ENCODE assay signal across 8 cellular contexts in genomic region chr10:119608316-119609155, GRCh38. TPM values are rescaled to one million over a fixed set of nuclear protein-coding genes. Genes with fewer than 3 reads are reported as not detected.
DNase-seq lines count a peak whose midpoint lies in the region; ATAC-seq and TF ChIP-seq lines count a peak whose summit lies in the region.

No MANE protein-coding gene starts in this region.

- no peak overlapping the region for H3K4me3 Mint-ChIP-seq in activated naive CD8-positive, alpha-beta T cell treated with anti-CD3 and anti-CD28 coated beads, Interleukin-2, amount 50 U/mL, for 24 hours
- H3K4me3 Mint-ChIP-seq in natural killer cell treated with Interleukin-12 subunit alpha and Interleukin-12 subunit beta and Interleukin-15 and Interleukin-18, amount 100 ng/mL, for 72 hours, result no peak overlapping the region

- TF ChIP-seq CTCF in gastrocnemius medialis (IDR thresholded peaks at IDR 0.05 in 4 of 5, conservative IDR thresholded peaks at IDR 0.05 in 1 of 5), result peak; percentile 37 to 82 (median 64)

- no peak overlapping the region for H3K27ac Mint-ChIP-seq in activated naive CD8-positive, alpha-beta T cell treated with anti-CD3 and anti-CD28 coated beads, Interleukin-2, amount 50 U/mL, for 24 hours
- no peak overlapping the region for H3K27ac Mint-ChIP-seq in natural killer cell treated with Interleukin-12 subunit alpha and Interleukin-12 subunit beta and Interleukin-15 and Interleukin-18, amount 100 ng/mL, for 72 hours

- no peak for TF ChIP-seq POLR2A in gastrocnemius medialis (IDR thresholded peaks at IDR 0.05)

- H3K4me3 ChIP-seq in right cardiac atrium (ENCODE audit: low read length), result peak overlapping the region; percentile 8
- peak overlapping the region in 1 of 4 donors; percentile 12 for H3K4me3 ChIP-seq in gastrocnemius medialis

- WGBS in right cardiac atrium, result 20% methylated on average over 15 of the region's 15 CpGs

- no peak overlapping the region for H3K27ac ChIP-seq in right cardiac atrium (ENCODE audit: low read length)
- no peak overlapping the region for H3K27ac ChIP-seq in gastrocnemius medialis

- H3K4me1 ChIP-seq in right cardiac atrium (ENCODE audit: control insufficient read depth, insufficient read depth, low read length), result no peaks in the 10 kb centered on the region
- H3K4me1 ChIP-seq in gastrocnemius medialis, result peaks cover 0 to 6% of the 10 kb centered on the region in 2 donors

- no peaks in the 10 kb centered on the region for H3K36me3 ChIP-seq in gastrocnemius medialis

- H3K27me3 ChIP-seq in right cardiac atrium (ENCODE audit: control insufficient read depth, insufficient read depth) (no peaks in the 10 kb centered on the region), gastrocnemius medialis (no peaks in the 10 kb centered on the region)

- H3K36me3 Mint-ChIP-seq in activated naive CD8-positive, alpha-beta T cell treated with anti-CD3 and anti-CD28 coated beads, Interleukin-2, amount 50 U/mL, for 24 hours (ENCODE audit: low read depth), result no peaks in the 10 kb centered on the region
- no peaks in the 10 kb centered on the region for H3K36me3 Mint-ChIP-seq in natural killer cell treated with Interleukin-12 subunit alpha and Interleukin-12 subunit beta and Interleukin-15 and Interleukin-18, amount 100 ng/mL, for 72 hours

- DNase-seq in NCI-H524 (lab: John Stamatoyannopoulos, UW) (peak; percentile 6 to 23), NCI-H524 treated with DMSO at 0.1 percent for 48 hours (lab: John Stamatoyannopoulos, UW) (no peak), NCI-H510A treated with DMSO at 0.1 percent for 48 hours (lab: John Stamatoyannopoulos, UW) (peak; percentile 55), right cardiac atrium (peak in 2 of 3 donors; percentile 21 to 75), gastrocnemius medialis (peak; percentile 12 to 49)
- peak; percentile 36 for DNase-seq in activated naive CD8-positive, alpha-beta T cell treated with anti-CD3 and anti-CD28 coated beads, Interleukin-2, amount 50 U/mL, for 24 hours
- no peak for DNase-seq in natural killer cell treated with Interleukin-12 subunit alpha and Interleukin-12 subunit beta and Interleukin-15 and Interleukin-18, amount 100 ng/mL, for 72 hours (ENCODE audit: low spot score)

- in situ Hi-C loops in gastrocnemius medialis (cut with MboI; ENCODE audit: low sequenced_read_pairs in 4 of 4), result loop anchor here (10.0 to 25.0 kb wide), 6 partner anchors 76 to 256 kb away; partner anchors contain the start of genes MCMBP (in 2 of the 4) and INPP5F (in 1 of the 4)

- H3K27me3 Mint-ChIP-seq in activated naive CD8-positive, alpha-beta T cell treated with anti-CD3 and anti-CD28 coated beads, Interleukin-2, amount 50 U/mL, for 24 hours, result peaks cover 9% of the 10 kb centered on the region
- H3K27me3 Mint-ChIP-seq in natural killer cell treated with Interleukin-12 subunit alpha and Interleukin-12 subunit beta and Interleukin-15 and Interleukin-18, amount 100 ng/mL, for 72 hours, result peaks cover 8 to 12% of the 10 kb centered on the region in 2 donors

- H3K4me1 Mint-ChIP-seq in activated naive CD8-positive, alpha-beta T cell treated with anti-CD3 and anti-CD28 coated beads, Interleukin-2, amount 50 U/mL, for 24 hours, result peaks cover 9% of the 10 kb centered on the region
- no peaks in the 10 kb centered on the region for H3K4me1 Mint-ChIP-seq in natural killer cell treated with Interleukin-12 subunit alpha and Interleukin-12 subunit beta and Interleukin-15 and Interleukin-18, amount 100 ng/mL, for 72 hours (ENCODE audit: low read depth in 2 of 2)

- H3K9me3 Mint-ChIP-seq in activated naive CD8-positive, alpha-beta T cell treated with anti-CD3 and anti-CD28 coated beads, Interleukin-2, amount 50 U/mL, for 24 hours, result no peaks in the 10 kb centered on the region
- no peaks in the 10 kb centered on the region for H3K9me3 Mint-ChIP-seq in natural killer cell treated with Interleukin-12 subunit alpha and Interleukin-12 subunit beta and Interleukin-15 and Interleukin-18, amount 100 ng/mL, for 72 hours

- intact Hi-C loops in right cardiac atrium (cut with DNase I) (no loop called here), gastrocnemius medialis (cut with DNase I; ENCODE audit: low total_unique reads) (loop anchor here (2.0 kb wide), 2 partner anchors 42 to 250 kb away; partner anchors contain the start of gene BAG3)

- H3K9me3 ChIP-seq in right cardiac atrium (ENCODE audit: control insufficient read depth, low read length) (no peaks in the 10 kb centered on the region), gastrocnemius medialis (no peaks in the 10 kb centered on the region)

- no peak for ATAC-seq in activated naive CD8-positive, alpha-beta T cell treated with anti-CD3 and anti-CD28 coated beads, Interleukin-2, amount 50 U/mL, for 24 hours
- ATAC-seq in right cardiac atrium (peak; percentile 86 to 88), gastrocnemius medialis (peak; percentile 82 to 97), GM21825 (IDR thresholded peaks at IDR 0.05; ENCODE audit: unreplicated experiment) (no peak)
- ATAC-seq in natural killer cell treated with Interleukin-12 subunit alpha and Interleukin-12 subunit beta and Interleukin-15 and Interleukin-18, amount 100 ng/mL, for 72 hours, result no peak

RNA-seq across cellular contexts. Expression of gene TIAL1, which starts 11.8 kb away (rescaled TPM):
- total RNA-seq in right cardiac atrium (10 to 100 TPM; 81.3 to 92.6 (median 84.9) TPM), gastrocnemius medialis (10 to 100 TPM; 50.5 to 81.5 (median 68.4) TPM)
- polyA plus RNA-seq in right cardiac atrium, result 37.7 TPM
- total RNA-seq in natural killer cell treated with Interleukin-12 subunit alpha and Interleukin-12 subunit beta and Interleukin-15 and Interleukin-18, amount 100 ng/mL, for 72 hours, result 100 to 1,000 TPM; 138 to 152 TPM

RNA-seq across cellular contexts. Expression of gene BAG3, which starts 42.6 kb away (rescaled TPM):
- total RNA-seq in right cardiac atrium, result 100 to 1,000 TPM; 111 to 166 (median 139) TPM
- polyA plus RNA-seq in right cardiac atrium, result 134 TPM
- total RNA-seq in gastrocnemius medialis, result 100 to 1,000 TPM; 337 to 626 (median 393) TPM
- 10 to 100 TPM; 10.5 to 12.7 TPM for total RNA-seq in natural killer cell treated with Interleukin-12 subunit alpha and Interleukin-12 subunit beta and Interleukin-15 and Interleukin-18, amount 100 ng/mL, for 72 hours

Comparison
In these comparisons a context has a peak if more than half of its experiments do, and no peak if none do; other contexts are left out.
1. DNase-seq: peak in NCI-H524 (2 of 2), NCI-H510A treated with DMSO at 0.1 percent for 48 hours (single experiment), activated naive CD8-positive, alpha-beta T cell treated with anti-CD3 and anti-CD28 coated beads, Interleukin-2, amount 50 U/mL, for 24 hours (single experiment), right cardiac atrium (2 of 3) and gastrocnemius medialis (2 of 2); none in NCI-H524 treated with DMSO at 0.1 percent for 48 hours (single experiment) and natural killer cell treated with Interleukin-12 subunit alpha and Interleukin-12 subunit beta and Interleukin-15 and Interleukin-18, amount 100 ng/mL, for 72 hours (single experiment).
2. ATAC-seq: peak in right cardiac atrium (2 of 2) and gastrocnemius medialis (2 of 2); none in activated naive CD8-positive, alpha-beta T cell treated with anti-CD3 and anti-CD28 coated beads, Interleukin-2, amount 50 U/mL, for 24 hours (single experiment), GM21825 (single experiment) and natural killer cell treated with Interleukin-12 subunit alpha and Interleukin-12 subunit beta and Interleukin-15 and Interleukin-18, amount 100 ng/mL, for 72 hours (0 of 2).
3. RNA of gene BAG3, which starts 42.6 kb away (total RNA-seq): 337 to 626 TPM in gastrocnemius medialis and 111 to 166 TPM in right cardiac atrium; 10.5 to 12.7 TPM in natural killer cell treated with Interleukin-12 subunit alpha and Interleukin-12 subunit beta and Interleukin-15 and Interleukin-18, amount 100 ng/mL, for 72 hours; every median in the first group is over 4 times any median in the second.